Comparison of ENCODE assay signal across 9 cellular contexts in the genomic region with DNA sequence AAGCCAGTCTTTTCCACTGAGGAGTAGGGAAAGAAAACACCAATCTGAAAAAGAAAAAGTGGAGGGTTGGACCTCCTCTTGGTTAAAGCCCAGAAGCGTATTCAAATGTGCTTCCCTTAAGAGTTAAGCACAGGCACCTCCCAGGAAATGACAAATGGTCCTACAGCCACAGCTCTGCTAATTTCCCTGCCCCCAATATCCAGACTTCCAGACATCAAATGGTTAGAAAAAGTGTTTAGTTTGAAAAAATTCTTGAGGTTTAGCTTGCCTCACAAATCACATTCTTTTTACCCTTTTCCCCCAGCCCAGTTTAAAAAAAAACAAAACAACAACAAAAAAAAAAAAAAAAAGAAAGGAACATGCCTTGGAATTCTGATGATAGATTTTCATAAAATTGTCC. TPM values are rescaled to one million over a fixed set of nuclear protein-coding genes. Genes with fewer than 3 reads are reported as not detected.
DNase-seq lines count a peak whose midpoint lies in the region; ATAC-seq and TF ChIP-seq lines count a peak whose summit lies in the region.
"Had no signal": no experiment of that assay in that cellular context is flagged by ENCODE, and none has a peak within 500 bp of the region (broad histone marks: within the 10 kb centered on the region; RNA-seq: fewer than 3 reads in every experiment).

No MANE protein-coding gene starts in this region.

- H3K4me3 Mint-ChIP-seq in GM23338 (peak overlapping the region; percentile 46), Caco-2 (ENCODE audit: unreplicated experiment) (no peak overlapping the region)

- no peaks in the 10 kb centered on the region for H3K9me2 ChIP-seq in GM23338 (ENCODE audit: insufficient read depth)

- H3K4me2 ChIP-seq in GM23338 (peak overlapping the region; percentile 74), skeletal muscle satellite cell (ENCODE audit: low read length) (peak overlapping the region; percentile 83)

- no TSS peak for BruUV-seq in Caco-2 (replicated peaks; lab: Mats Ljungman, UMichigan)

- H3K4me1 Mint-ChIP-seq in GM23338 (peaks cover 23% of the 10 kb centered on the region), Caco-2 (ENCODE audit: low read depth, unreplicated experiment) (no peaks in the 10 kb centered on the region)

- TF ChIP-seq CTCF in GM23338 (conservative IDR thresholded peaks at IDR 0.05; ENCODE audit: low read depth in 2 of 2) (no peak), body of pancreas (IDR thresholded peaks at IDR 0.05) (no peak), Caco-2 (IDR thresholded peaks at IDR 0.05; ENCODE audit: insufficient read depth in 1 of 2, low read depth in 1 of 2, low read length in 1 of 2, severe bottlenecking in 1 of 2, unreplicated experiment in 1 of 2) (no peak)

- H3K27me3 Mint-ChIP-seq in GM23338 (ENCODE audit: insufficient read depth, low read depth, poor library complexity), result peaks cover 2% of the 10 kb centered on the region
- peaks cover 11% of the 10 kb centered on the region for H3K27me3 Mint-ChIP-seq in Caco-2 (ENCODE audit: insufficient read depth, unreplicated experiment)

- peak; percentile 52 for DNase-seq in GM23338 (ENCODE audit: low spot score)
- DNase-seq in body of pancreas, result peak in 1 of 4 donors; percentile 28
- no peak for DNase-seq in NCI-H1092 (lab: John Stamatoyannopoulos, UW)
- no peak for DNase-seq in Caco-2
- DNase-seq: stimulated activated CD4-positive, alpha-beta T cell treated with anti-CD3 and anti-CD28 coated beads, Interleukin-4, amount 100 ng/mL, for 24 hours had no signal

- CTCF ChIA-PET in Caco-2 (lab: Charles Lee), result no interaction called here

- H3K36me3 Mint-ChIP-seq in GM23338 (ENCODE audit: low read depth) (no peaks in the 10 kb centered on the region), Caco-2 (ENCODE audit: insufficient read depth, unreplicated experiment) (no peaks in the 10 kb centered on the region)

- H3K9ac ChIP-seq in iPS-15b (ENCODE audit: low read depth, low read length) (no peak overlapping the region), skeletal muscle satellite cell (ENCODE audit: low read depth, low read length) (peak overlapping the region; percentile 89)

- H3K4me1 ChIP-seq in GM23338 (ENCODE audit: insufficient read depth) (peaks cover 17% of the 10 kb centered on the region), body of pancreas (no peaks in the 10 kb centered on the region), iPS-15b (ENCODE audit: control insufficient read depth, insufficient read depth, low read length) (peaks cover 13% of the 10 kb centered on the region), skeletal muscle satellite cell (ENCODE audit: control insufficient read depth, insufficient read depth, low read length) (peaks cover 45% of the 10 kb centered on the region), Caco-2 (no peaks in the 10 kb centered on the region)

- H3K27me3 ChIP-seq in GM23338 (ENCODE audit: insufficient read depth), result no peaks in the 10 kb centered on the region
- H3K27me3 ChIP-seq in body of pancreas, result no peaks in the 10 kb centered on the region
- no peaks in the 10 kb centered on the region for H3K27me3 ChIP-seq in iPS-15b (ENCODE audit: control insufficient read depth, insufficient read depth, low read length)
- H3K27me3 ChIP-seq in skeletal muscle satellite cell (ENCODE audit: control insufficient read depth, insufficient read depth, low read length), result no peaks in the 10 kb centered on the region
- H3K27me3 ChIP-seq in Caco-2 (replicated peaks; ENCODE audit: control insufficient read depth, insufficient read depth, low read length), result no peaks in the 10 kb centered on the region

- peak; percentile 64 for ATAC-seq in GM23338
- ATAC-seq in body of pancreas, result peak; percentile 38
- ATAC-seq in GM19351 (IDR thresholded peaks at IDR 0.05; ENCODE audit: unreplicated experiment), result no peak
- no peak for ATAC-seq in GM18517 (IDR thresholded peaks at IDR 0.05; ENCODE audit: unreplicated experiment)

- no peaks in the 10 kb centered on the region for H3F3A ChIP-seq in GM23338 (replicated peaks; ENCODE audit: low read depth)

- H3K9me3 ChIP-seq in body of pancreas (no peaks in the 10 kb centered on the region), iPS-15b (ENCODE audit: control insufficient read depth, insufficient read depth, low read length) (no peaks in the 10 kb centered on the region), skeletal muscle satellite cell (replicated peaks; ENCODE audit: low read length) (no peaks in the 10 kb centered on the region), Caco-2 (no peaks in the 10 kb centered on the region)

- H3K27ac Mint-ChIP-seq in GM23338, result peak overlapping the region; percentile 94
- H3K27ac Mint-ChIP-seq in Caco-2 (ENCODE audit: unreplicated experiment), result no peak overlapping the region

- intact Hi-C loops in body of pancreas (cut with DNase I) (no loop called here), Caco-2 (cut with micrococcal nuclease; ENCODE audit: unreplicated experiment) (no loop called here)

- POLR2A ChIA-PET in Caco-2 (lab: Charles Lee), result no interaction called here

- WGBS in body of pancreas, 2 donors, result 60 to 85% methylated on average over 1 of the region's 1 CpG

- H3K27ac ChIP-seq in GM23338 (ENCODE audit: low read depth) (peak overlapping the region; percentile 83), body of pancreas (peak overlapping the region in 2 of 4 donors; percentile 34 to 55)

- H3K4me3 ChIP-seq in GM23338 (peak overlapping the region; percentile 39; the same call in 1 of the 2 replicates), body of pancreas (no peak overlapping the region), iPS-15b (ENCODE audit: low read depth, low read length) (peak overlapping the region; percentile 41), skeletal muscle satellite cell (ENCODE audit: low read length) (peak overlapping the region; percentile 60), Caco-2 (ENCODE audit: low read depth, low read length) (no peak overlapping the region)

- no peak overlapping the region for H2AFZ ChIP-seq in GM23338

- no peak for TF ChIP-seq POLR2A in body of pancreas (IDR thresholded peaks at IDR 0.05)

- H3K9me3 Mint-ChIP-seq in GM23338 (no peaks in the 10 kb centered on the region), Caco-2 (ENCODE audit: unreplicated experiment) (no peaks in the 10 kb centered on the region)

- H3K36me3 ChIP-seq in GM23338 (ENCODE audit: insufficient read depth) (no peaks in the 10 kb centered on the region), body of pancreas (replicated peaks in 1 of 2; ENCODE audit: insufficient read depth in 1 of 2, low read depth in 2 of 2) (no peaks in the 10 kb centered on the region), iPS-15b (ENCODE audit: control insufficient read depth, insufficient read depth, low read length) (no peaks in the 10 kb centered on the region), skeletal muscle satellite cell (ENCODE audit: insufficient read depth, low read length) (no peaks in the 10 kb centered on the region), Caco-2 (ENCODE audit: control insufficient read depth, insufficient read depth, low read length) (no peaks in the 10 kb centered on the region)

- H3K79me2 ChIP-seq in GM23338 (replicated peaks; ENCODE audit: insufficient read depth), result no peaks in the 10 kb centered on the region

- no peaks in the 10 kb centered on the region for H4K20me1 ChIP-seq in GM23338 (replicated peaks; ENCODE audit: insufficient read depth)

TF ChIP-seq in GM23338, 12 proteins besides CTCF, POLR2A, EP300 and RAD21 (continues in another document):
- 0 out of 2 replicates have a peak, but pooled peaks have one; percentile 48 for TF ChIP-seq CREB1 (CRISPR knock-in tag; IDR thresholded peaks at IDR 0.05; ENCODE audit: low read depth)

RNA-seq across cellular contexts. Expression of a gene that starts 19.0 kb away (rescaled TPM):
- total RNA-seq in GM23338 (2014; rRNA removed; shearing (Covaris generic)), result 61.6 and 67.0 TPM in 2 replicates
- 32.0 and 34.6 TPM in 2 replicates for polyA plus RNA-seq in GM23338 (2016; fragmentation: Nextera tagmentation; extraction: Ambion mirVana)
- total RNA-seq in body of pancreas (100 to 1,000 TPM in 1 of 2 donors, 10 to 100 TPM in 1; 54.0 to 107 TPM), Caco-2 (2022) (2.6 and 6.7 TPM in 2 replicates)
- 1,338 and 2,345 TPM in 2 replicates for total RNA-seq in skeletal muscle satellite cell (2012; rRNA removed)

Comparison
In these comparisons a context has a peak if more than half of its experiments do, and no peak if none do; other contexts are left out.
1. ATAC-seq: peak in GM23338 (single experiment) and body of pancreas (single experiment); none in GM19351 (single experiment) and GM18517 (single experiment).
2. H3K4me3 ChIP-seq: peak in GM23338 (single experiment), iPS-15b (single experiment) and skeletal muscle satellite cell (single experiment); none in body of pancreas (0 of 2) and Caco-2 (single experiment).